In the genomic region with DNA sequence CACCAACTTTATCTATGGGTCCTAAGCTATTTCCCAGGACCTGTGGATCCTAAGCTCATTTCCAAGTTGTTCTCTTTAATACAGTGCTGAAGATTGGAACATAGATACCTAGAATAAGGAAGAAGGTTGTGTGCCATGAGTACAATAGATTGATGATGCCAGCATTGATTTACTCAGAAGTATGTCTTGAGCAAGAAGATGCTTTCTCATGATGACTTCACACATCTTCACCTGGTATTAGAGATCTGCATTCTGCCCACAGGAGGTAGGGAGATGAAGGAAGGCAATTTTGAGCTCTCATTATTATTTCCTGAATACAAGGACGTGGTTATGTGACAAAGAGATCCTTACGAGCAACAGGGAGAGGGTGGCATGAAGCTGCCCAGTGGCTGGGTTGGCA, we compare ENCODE assay signal across 9 cellular contexts.
"Had no signal": no experiment of that assay in that cellular context is flagged by ENCODE, and none has a peak within 500 bp of the region (broad histone marks: within the 10 kb centered on the region; RNA-seq: fewer than 3 reads in every experiment).

No MANE protein-coding gene starts in this region.

- DNase-seq: H9, HCEC 1CT, HFFc6, KG1 had no signal

- FAIRE-seq: H1, H54, HepG2 had no signal

- H3K27ac ChIP-seq: HL-60 had no signal

- H3K4me2 ChIP-seq: GM23338 had no signal

- ATAC-seq: GM23338, HepG2 had no signal

- H2AFZ ChIP-seq: GM23338 had no signal

- H3K4me3 ChIP-seq: GM23338 had no signal
